In the genomic region with DNA sequence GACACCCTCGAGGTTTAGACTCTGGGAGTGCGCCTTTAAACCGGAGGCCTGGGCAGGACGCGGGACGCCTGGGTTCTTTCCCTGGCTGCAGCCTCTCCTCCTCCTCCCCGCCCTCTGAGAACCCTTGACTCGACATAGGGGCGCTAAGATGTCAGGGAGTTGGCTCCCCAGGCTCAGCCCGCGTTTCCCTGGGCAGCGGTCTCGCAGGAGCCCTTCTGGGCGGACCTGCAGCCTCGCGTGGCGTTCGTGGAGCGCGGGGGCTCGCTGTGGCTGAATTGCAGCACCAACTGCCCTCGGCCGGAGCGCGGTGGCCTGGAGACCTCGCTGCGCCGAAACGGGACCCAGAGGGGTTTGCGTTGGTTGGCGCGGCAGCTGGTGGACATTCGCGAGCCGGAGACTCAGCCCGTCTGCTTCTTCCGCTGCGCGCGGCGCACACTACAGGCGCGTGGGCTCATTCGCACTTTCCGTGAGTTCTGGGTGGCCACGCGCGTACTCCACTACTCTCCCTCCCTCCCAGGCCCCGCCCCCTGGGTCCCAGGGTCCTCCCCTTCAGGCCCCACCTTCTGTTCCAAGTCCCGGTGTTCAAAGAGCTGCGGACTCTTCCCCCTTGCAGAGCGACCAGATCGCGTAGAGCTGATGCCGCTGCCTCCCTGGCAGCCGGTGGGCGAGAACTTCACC, we compare ENCODE assay signal across 7 cellular contexts. TPM values are rescaled to one million over a fixed set of nuclear protein-coding genes. Genes with fewer than 3 reads are reported as not detected.
A peak's percentile ranks its signal among the peaks of the same experiment; 100 is the strongest.
DNase-seq lines count a peak whose midpoint lies in the region; ATAC-seq and TF ChIP-seq lines count a peak whose summit lies in the region.

No MANE protein-coding gene starts in this region.

- peak overlapping the region in 1 of 12 donors; percentile 6 for H3K27ac ChIP-seq in heart left ventricle

- no peak overlapping the region for H3K27ac Mint-ChIP-seq in activated T-helper 2 cell treated with anti-CD3 and anti-CD28 coated beads, Interferon-gamma antibody, Interleukin-2, Interleukin-4, amounts not matched to agents 10 μg/mL and 5 μg/mL and 100 μg/mL, durations not matched to agents 14 hours and 24 hours and 36 hours

- H3K4me3 ChIP-seq in GM12864 (ENCODE audit: low read depth, low read length) (peak overlapping the region; percentile 55), heart left ventricle (peak overlapping the region; percentile 3 to 60 (median 43))

- H3K9me3 Mint-ChIP-seq in activated T-helper 2 cell treated with anti-CD3 and anti-CD28 coated beads, Interferon-gamma antibody, Interleukin-2, Interleukin-4, amounts not matched to agents 10 μg/mL and 5 μg/mL and 100 μg/mL, durations not matched to agents 14 hours and 24 hours and 36 hours, result no peaks in the 10 kb centered on the region

- H3K27me3 Mint-ChIP-seq in activated T-helper 2 cell treated with anti-CD3 and anti-CD28 coated beads, Interferon-gamma antibody, Interleukin-2, Interleukin-4, amounts not matched to agents 10 μg/mL and 5 μg/mL and 100 μg/mL, durations not matched to agents 14 hours and 24 hours and 36 hours (ENCODE audit: low read depth), result peaks cover 57% of the 10 kb centered on the region

- peaks cover 10 to 94% (median 65%) of the 10 kb centered on the region in 12 donors for H3K4me1 ChIP-seq in heart left ventricle

- peaks cover 0 to 2% (median 0%) of the 10 kb centered on the region in 9 donors for H3K36me3 ChIP-seq in heart left ventricle

- ATAC-seq in heart left ventricle, result peak; percentile 12 to 34 (median 24)
- ATAC-seq in GM21529 (IDR thresholded peaks at IDR 0.05; ENCODE audit: unreplicated experiment), result no peak

- WGBS in heart left ventricle, 4 donors, result 0 to 1% (median 1%) methylated on average over 14 to 57 of the region's 57 CpGs

- H3K4me1 Mint-ChIP-seq in activated T-helper 2 cell treated with anti-CD3 and anti-CD28 coated beads, Interferon-gamma antibody, Interleukin-2, Interleukin-4, amounts not matched to agents 10 μg/mL and 5 μg/mL and 100 μg/mL, durations not matched to agents 14 hours and 24 hours and 36 hours (ENCODE audit: low read depth), result peaks cover 65% of the 10 kb centered on the region

- TF ChIP-seq CTCF in GM12864 (IDR thresholded peaks at IDR 0.05; ENCODE audit: low read depth, low read length, missing control alignments) (no peak), heart left ventricle (IDR thresholded peaks at IDR 0.05) (no peak)

- intact Hi-C loops in activated T-helper 2 cell treated with anti-CD3 and anti-CD28 coated beads, Interferon-gamma antibody, Interleukin-2, Interleukin-4, amounts not matched to agents 10 μg/mL and 5 μg/mL and 100 μg/mL, durations not matched to agents 14 hours and 24 hours and 36 hours (cut with micrococcal nuclease), result loop anchor here (10.0 kb wide), 1 partner anchor 364 kb away; a partner anchor contains a TSS
- intact Hi-C loops in heart left ventricle (cut with DNase I), result no loop called here

- TF ChIP-seq POLR2A in heart left ventricle (IDR thresholded peaks at IDR 0.05), result no peak

- peaks cover 16% of the 10 kb centered on the region for H3K36me3 Mint-ChIP-seq in activated T-helper 2 cell treated with anti-CD3 and anti-CD28 coated beads, Interferon-gamma antibody, Interleukin-2, Interleukin-4, amounts not matched to agents 10 μg/mL and 5 μg/mL and 100 μg/mL, durations not matched to agents 14 hours and 24 hours and 36 hours (ENCODE audit: low read depth)

- peak overlapping the region; percentile 79 for H3K4me3 Mint-ChIP-seq in activated T-helper 2 cell treated with anti-CD3 and anti-CD28 coated beads, Interferon-gamma antibody, Interleukin-2, Interleukin-4, amounts not matched to agents 10 μg/mL and 5 μg/mL and 100 μg/mL, durations not matched to agents 14 hours and 24 hours and 36 hours (ENCODE audit: low read depth)

- DNase-seq in GM12864 (ENCODE audit: low read depth) (no peak), NCI-H2196 (lab: John Stamatoyannopoulos, UW; ENCODE audit: unreplicated experiment) (peak; percentile 27), heart left ventricle (peak in 4 of 5 donors; percentile 47 to 85 (median 64)), retina (peak; percentile 59), HPDE6-E6E7 (ENCODE audit: extremely low spot score) (no peak)
- peak; percentile 49 for DNase-seq in activated T-helper 2 cell treated with anti-CD3 and anti-CD28 coated beads, Interferon-gamma antibody, Interleukin-2, Interleukin-4, amounts not matched to agents 10 μg/mL and 5 μg/mL and 100 μg/mL, durations not matched to agents 14 hours and 24 hours and 36 hours (ENCODE audit: low spot score)

- H3K9me3 ChIP-seq in heart left ventricle, result no peaks in the 10 kb centered on the region

- peaks cover 44 to 94% (median 83%) of the 10 kb centered on the region in 9 donors for H3K27me3 ChIP-seq in heart left ventricle

RNA-seq across cellular contexts. Expression of a gene that starts 1.3 kb away (rescaled TPM):
- 2.6 and 3.5 TPM in 2 replicates for total RNA-seq in activated T-helper 2 cell treated with anti-CD3 and anti-CD28 coated beads, Interferon-gamma antibody, Interleukin-2, Interleukin-4, amounts not matched to agents 10 μg/mL and 5 μg/mL and 100 μg/mL, durations not matched to agents 14 hours and 24 hours and 36 hours
- under 1 TPM in 7 of 9 donors, not detected in 2; 0.19 to 0.98 (median 0.34) TPM for total RNA-seq in heart left ventricle
- under 1 TPM; 0.11 to 0.35 TPM for polyA plus RNA-seq in heart left ventricle

RNA-seq across cellular contexts. Expression of a gene that starts 4.3 kb away (rescaled TPM):
- 1.4 and 1.6 TPM in 2 replicates for total RNA-seq in activated T-helper 2 cell treated with anti-CD3 and anti-CD28 coated beads, Interferon-gamma antibody, Interleukin-2, Interleukin-4, amounts not matched to agents 10 μg/mL and 5 μg/mL and 100 μg/mL, durations not matched to agents 14 hours and 24 hours and 36 hours
- 1 to 10 TPM in 2 of 9 donors, under 1 TPM in 4, not detected in 3; 0.21 to 1.2 (median 0.67) TPM for total RNA-seq in heart left ventricle
- under 1 TPM; 0.33 to 0.57 TPM for polyA plus RNA-seq in heart left ventricle

RNA-seq across cellular contexts. Expression of a gene that starts 18.6 kb away (rescaled TPM):
- total RNA-seq in activated T-helper 2 cell treated with anti-CD3 and anti-CD28 coated beads, Interferon-gamma antibody, Interleukin-2, Interleukin-4, amounts not matched to agents 10 μg/mL and 5 μg/mL and 100 μg/mL, durations not matched to agents 14 hours and 24 hours and 36 hours, result 3.2 and 3.5 TPM in 2 replicates
- total RNA-seq in heart left ventricle, result 1 to 10 TPM in 4 of 9 donors, under 1 TPM in 5; 0.16 to 2.2 (median 0.83) TPM
- 1 to 10 TPM; 1.1 TPM for polyA plus RNA-seq in heart left ventricle

RNA-seq across cellular contexts. Expression of a gene that starts 20.1 kb away (rescaled TPM):
- total RNA-seq in activated T-helper 2 cell treated with anti-CD3 and anti-CD28 coated beads, Interferon-gamma antibody, Interleukin-2, Interleukin-4, amounts not matched to agents 10 μg/mL and 5 μg/mL and 100 μg/mL, durations not matched to agents 14 hours and 24 hours and 36 hours, result 75.3 and 75.7 TPM in 2 replicates
- 10 to 100 TPM in 5 of 9 donors, 1 to 10 TPM in 4; 6.0 to 87.6 (median 10.9) TPM for total RNA-seq in heart left ventricle
- 1 to 10 TPM; 6.1 to 9.7 TPM for polyA plus RNA-seq in heart left ventricle

RNA-seq across cellular contexts. Expression of a gene that starts 24.8 kb away (rescaled TPM):
- total RNA-seq in activated T-helper 2 cell treated with anti-CD3 and anti-CD28 coated beads, Interferon-gamma antibody, Interleukin-2, Interleukin-4, amounts not matched to agents 10 μg/mL and 5 μg/mL and 100 μg/mL, durations not matched to agents 14 hours and 24 hours and 36 hours, result 16.8 and 18.0 TPM in 2 replicates
- total RNA-seq in heart left ventricle, result 10 to 100 TPM; 12.8 to 22.0 (median 16.6) TPM
- polyA plus RNA-seq in heart left ventricle, result 10 to 100 TPM; 32.7 to 37.3 TPM

Comparison
In these comparisons a context has a peak if more than half of its experiments do, and no peak if none do; other contexts are left out.
1. DNase-seq: peak in NCI-H2196 (single experiment), activated T-helper 2 cell treated with anti-CD3 and anti-CD28 coated beads, Interferon-gamma antibody, Interleukin-2, Interleukin-4, amounts not matched to agents 10 μg/mL and 5 μg/mL and 100 μg/mL, durations not matched to agents 14 hours and 24 hours and 36 hours (single experiment), heart left ventricle (4 of 5) and retina (single experiment); none in GM12864 (single experiment) and HPDE6-E6E7 (single experiment).